In the genomic region with DNA sequence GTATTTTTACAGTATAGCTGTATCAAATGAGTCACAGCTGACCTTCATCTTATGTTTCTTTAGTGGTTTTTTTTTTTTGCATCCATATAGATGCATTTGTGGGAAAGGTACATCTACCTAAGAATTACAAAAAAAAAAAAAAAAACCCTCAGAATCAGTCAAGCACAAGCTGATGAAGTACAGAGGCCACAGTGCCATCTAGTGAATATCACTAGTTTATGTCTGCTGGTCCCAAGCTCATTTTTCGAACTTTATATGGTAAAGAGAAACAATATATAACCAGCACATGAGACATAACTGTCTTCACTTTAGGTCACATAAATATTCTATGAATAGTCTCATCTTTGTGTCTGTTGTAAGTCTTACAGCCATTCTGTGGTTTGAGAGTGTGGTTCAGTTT, we compare ENCODE assay signal across 7 cellular contexts.
DNase-seq lines count a peak whose midpoint lies in the region; ATAC-seq and TF ChIP-seq lines count a peak whose summit lies in the region.

No MANE protein-coding gene starts in this region.

- H3K9me3 ChIP-seq in SU-DHL-6 (ENCODE audit: insufficient read depth, low read length) = no peaks in the 10 kb centered on the region
- H3K9me3 ChIP-seq in CD4-positive, alpha-beta T cell (ENCODE audit: control insufficient read depth, low read length) = no peaks in the 10 kb centered on the region

- intact Hi-C loops in CD4-positive, alpha-beta T cell (cut with DNase I, micrococcal nuclease) = loop anchor here (2.0 to 5.0 kb wide), 2 partner anchors 210 to 212 kb away; no protein-coding TSS in a partner anchor

- no peaks in the 10 kb centered on the region for H3K27me3 Mint-ChIP-seq in CD4-positive, alpha-beta T cell

- peak; percentile 2 for TF ChIP-seq CTCF in HL-60 (IDR thresholded peaks at IDR 0.05; ENCODE audit: insufficient read depth, low read length)
- peak; percentile 19 for TF ChIP-seq CTCF in SU-DHL-6 (IDR thresholded peaks at IDR 0.05; ENCODE audit: insufficient read depth, low read length, poor library complexity, severe bottlenecking)
- peak; percentile 37 for TF ChIP-seq CTCF in kidney epithelial cell (IDR thresholded peaks at IDR 0.05; ENCODE audit: insufficient read depth, low read length, poor library complexity, severe bottlenecking)
- no peak for TF ChIP-seq CTCF in CD4-positive, alpha-beta T cell (IDR thresholded peaks at IDR 0.05)

- H4K20me1 ChIP-seq in SU-DHL-6 (ENCODE audit: low read depth, low read length) = no peaks in the 10 kb centered on the region

- no peak overlapping the region for H3K4me3 Mint-ChIP-seq in CD4-positive, alpha-beta T cell

- no peaks in the 10 kb centered on the region for H3K27me3 ChIP-seq in HL-60 (ENCODE audit: insufficient read depth, poor library complexity, severe bottlenecking)
- H3K27me3 ChIP-seq in SU-DHL-6 (ENCODE audit: low read length) = no peaks in the 10 kb centered on the region
- H3K27me3 ChIP-seq in kidney epithelial cell (ENCODE audit: control insufficient read depth, insufficient read depth, low read length) = no peaks in the 10 kb centered on the region
- no peaks in the 10 kb centered on the region for H3K27me3 ChIP-seq in CD4-positive, alpha-beta T cell (ENCODE audit: control insufficient read depth, insufficient read depth, low read length)

- no peak overlapping the region for H3K4me2 ChIP-seq in SU-DHL-6 (ENCODE audit: low read depth, low read length, poor library complexity, severe bottlenecking)

- CTCF ChIA-PET in CD4-positive, alpha-beta T cell (lab: Charles Lee) = interaction anchor here (0.6 to 1.1 kb wide), 4 partner anchors 9 to 213 kb away, joined by 3 to 4 read pairs (median 3); no protein-coding TSS in a partner anchor

- no peaks in the 10 kb centered on the region for H3F3A ChIP-seq in SU-DHL-6 (ENCODE audit: insufficient read depth)

- H3K9me3 Mint-ChIP-seq in CD4-positive, alpha-beta T cell = no peaks in the 10 kb centered on the region

- no peak overlapping the region for H3K4me3 ChIP-seq in HL-60 (replicated peaks; ENCODE audit: insufficient read depth, low read length)
- H3K4me3 ChIP-seq in SU-DHL-6 (ENCODE audit: insufficient read depth, low read length, poor library complexity, severe bottlenecking) = no peak overlapping the region
- no peak overlapping the region for H3K4me3 ChIP-seq in kidney epithelial cell (ENCODE audit: low read depth, low read length)

- no peaks in the 10 kb centered on the region for H3K4me1 Mint-ChIP-seq in CD4-positive, alpha-beta T cell (ENCODE audit: low read depth)

- H3K36me3 Mint-ChIP-seq in CD4-positive, alpha-beta T cell (ENCODE audit: low read depth) = no peaks in the 10 kb centered on the region

- H2AFZ ChIP-seq in SU-DHL-6 (ENCODE audit: low read depth, low read length, severe bottlenecking) = no peak overlapping the region

- no peaks in the 10 kb centered on the region for H3K79me2 ChIP-seq in SU-DHL-6 (ENCODE audit: insufficient read depth, low read length)

- no peak overlapping the region for H3K27ac ChIP-seq in HL-60 (replicated peaks)
- H3K27ac ChIP-seq in SU-DHL-6 (ENCODE audit: low read depth, low read length) = no peak overlapping the region
- no peak overlapping the region for H3K27ac ChIP-seq in CD4-positive, alpha-beta T cell (ENCODE audit: low read depth, low read length)

- no peaks in the 10 kb centered on the region for H3K9me2 ChIP-seq in SU-DHL-6 (replicated peaks; ENCODE audit: insufficient read depth, low read length)

- H3K27ac Mint-ChIP-seq in CD4-positive, alpha-beta T cell = no peak overlapping the region

- no peak overlapping the region for H3K9ac ChIP-seq in SU-DHL-6 (ENCODE audit: low read length)

- H3K36me3 ChIP-seq in SU-DHL-6 (ENCODE audit: low read length) (no peaks in the 10 kb centered on the region), kidney epithelial cell (ENCODE audit: control insufficient read depth, insufficient read depth, low read length) (no peaks in the 10 kb centered on the region)

- no peak for ATAC-seq in GM18858 (IDR thresholded peaks at IDR 0.05; ENCODE audit: unreplicated experiment)
- no peak for ATAC-seq in CD4-positive, alpha-beta T cell (ENCODE audit: poor library complexity)

- peak; percentile 36 for DNase-seq in EH (ENCODE audit: low read depth)
- DNase-seq in HL-60 (ENCODE audit: low read depth in 1 of 2, low spot score in 1 of 2) = no peak
- DNase-seq in kidney epithelial cell (ENCODE audit: low read depth) = peak; percentile 4
- DNase-seq in CD4-positive, alpha-beta T cell = no peak
- no peak for DNase-seq in ureter (ENCODE audit: low spot score)

- POLR2A ChIA-PET in CD4-positive, alpha-beta T cell (lab: Charles Lee) = no interaction called here

Comparison
In these comparisons a context has a peak if more than half of its experiments do, and no peak if none do; other contexts are left out.
1. DNase-seq: peak in EH (single experiment) and kidney epithelial cell (single experiment); none in HL-60 (0 of 2), CD4-positive, alpha-beta T cell (0 of 10) and ureter (single experiment).